In genomic region chr13:33927315-33927714, GRCh38 we compare ENCODE assay signal across 12 cellular contexts.
A peak's percentile ranks its signal among the peaks of the same experiment; 100 is the strongest.
DNase-seq lines count a peak whose midpoint lies in the region; ATAC-seq and TF ChIP-seq lines count a peak whose summit lies in the region.
"Had no signal": no experiment of that assay in that cellular context is flagged by ENCODE, and none has a peak within 500 bp of the region (broad histone marks: within the 10 kb centered on the region; RNA-seq: fewer than 3 reads in every experiment).

No MANE protein-coding gene starts in this region.

- H2AFZ ChIP-seq in mammary epithelial cell (ENCODE audit: low read depth, low read length), result peak overlapping the region; percentile 22

- BruUV-seq in mammary epithelial cell (replicated peaks; lab: Mats Ljungman, UMichigan), result no TSS peak

- peak; percentile 19 for DNase-seq in BJ (ENCODE audit: low read depth)
- DNase-seq in KBM-7, result peak; percentile 2
- DNase-seq in mammary epithelial cell, result peak; percentile 55
- DNase-seq in mucosa of descending colon, result no peak
- DNase-seq in cerebellar nuclear complex (lab: John Stamatoyannopoulos, UW), result no peak
- no peak for DNase-seq in superior temporal gyrus (ENCODE audit: extremely low spot score)
- DNase-seq: CD4-positive, alpha-beta T cell; NCI-H1092 treated with DMSO at 0.1 percent for 48 hours; NCI-H510A treated with DMSO at 0.1 percent for 48 hours had no signal

- H3K9me3 ChIP-seq in mammary epithelial cell (replicated peaks; ENCODE audit: insufficient read depth, low read length) (no peaks in the 10 kb centered on the region), mucosa of descending colon (no peaks in the 10 kb centered on the region)

- no peak overlapping the region for H3K4me2 ChIP-seq in mammary epithelial cell (ENCODE audit: insufficient read depth, low read depth, low read length)

- H3K27ac ChIP-seq in mammary epithelial cell (ENCODE audit: insufficient read depth, low read depth, low read length), result no peak overlapping the region
- H3K27ac ChIP-seq: VCaP had no signal

- no peak overlapping the region for H3K9ac ChIP-seq in mammary epithelial cell (ENCODE audit: insufficient read depth, low read length)

- 50% methylated on average over 1 of the region's 1 CpG for WGBS in mammary epithelial cell (ENCODE audit: low coverage, missing lambda C conversion rate)

- H3K4me1 ChIP-seq in mammary epithelial cell (ENCODE audit: insufficient read depth, low read length) (no peaks in the 10 kb centered on the region), mucosa of descending colon (ENCODE audit: low read depth) (no peaks in the 10 kb centered on the region)

- no peak for TF ChIP-seq CTCF in BJ (IDR thresholded peaks at IDR 0.05; ENCODE audit: insufficient read depth, low read depth, low read length)
- no peak for TF ChIP-seq CTCF in mammary epithelial cell (conservative IDR thresholded peaks at IDR 0.05 in 1 of 2, IDR thresholded peaks at IDR 0.05 in 1 of 2; ENCODE audit: extremely low read depth in 1 of 2, insufficient read depth in 1 of 2, low read depth in 1 of 2, low read length in 2 of 2)
- no peak for TF ChIP-seq CTCF in mucosa of descending colon (IDR thresholded peaks at IDR 0.05)

- in situ Hi-C loops in KBM-7 (cut with MboI; ENCODE audit: low pct_unique_long_range_greater_than_20kb, low sequenced_read_pairs), result no loop called here
- in situ Hi-C loops in mammary epithelial cell (cut with MboI; ENCODE audit: low sequenced_read_pairs in 2 of 2), result loop anchor here (25.0 kb wide), 2 partner anchors 1210 to 1235 kb away; no protein-coding TSS in a partner anchor

- CTCF ChIA-PET in BJ (lab: Yijun Ruan, JAX) (interaction anchor here (0.7 to 1.7 kb wide), 2 partner anchors 150 to 465 kb away, joined by 3 to 9 read pairs; no protein-coding TSS in a partner anchor), mammary epithelial cell (lab: Charles Lee; ENCODE audit: low non-redundant PET) (no interaction called here)

- no peaks in the 10 kb centered on the region for H3K79me2 ChIP-seq in mammary epithelial cell (ENCODE audit: insufficient read depth, low read length)

- H3K4me3 ChIP-seq in BJ (ENCODE audit: low read depth, low read length) (no peak overlapping the region), mammary epithelial cell (replicated peaks in 1 of 3; ENCODE audit: insufficient read depth in 1 of 3, low read depth in 2 of 3, low read length in 3 of 3) (no peak overlapping the region), mucosa of descending colon (no peak overlapping the region)

- dilution Hi-C loops in mammary epithelial cell (cut with HindIII; ENCODE audit: low sequenced_read_pairs), result no loop called here

- intact Hi-C loops in mammary epithelial cell (cut with micrococcal nuclease), result no loop called here
- intact Hi-C loops in mucosa of descending colon (cut with DNase I, micrococcal nuclease), result no loop called here

- peak; percentile 23 for ATAC-seq in mucosa of descending colon
- no peak for ATAC-seq in HG02885 (IDR thresholded peaks at IDR 0.05; ENCODE audit: poor library complexity, unreplicated experiment)
- no peak for ATAC-seq in GM18511 (IDR thresholded peaks at IDR 0.05; ENCODE audit: unreplicated experiment)

- H3K27me3 ChIP-seq in BJ (ENCODE audit: control insufficient read depth, insufficient read depth, low read length), result no peaks in the 10 kb centered on the region
- no peaks in the 10 kb centered on the region for H3K27me3 ChIP-seq in mammary epithelial cell (ENCODE audit: insufficient read depth, low read length)

- no peaks in the 10 kb centered on the region for H4K20me1 ChIP-seq in mammary epithelial cell (ENCODE audit: insufficient read depth, low read length)

- POLR2A ChIA-PET in BJ (lab: Charles Lee), result interaction anchor here (0.7 kb wide), 1 partner anchor 127 kb away, joined by 3 read pairs; no protein-coding TSS in a partner anchor

- H3K36me3 ChIP-seq in BJ (ENCODE audit: control insufficient read depth, insufficient read depth, low read length) (no peaks in the 10 kb centered on the region), mammary epithelial cell (ENCODE audit: insufficient read depth, low read length) (no peaks in the 10 kb centered on the region), mucosa of descending colon (ENCODE audit: low read depth) (no peaks in the 10 kb centered on the region)

Comparison
In these comparisons a context has a peak if more than half of its experiments do, and no peak if none do; other contexts are left out.
1. DNase-seq: peak in BJ (single experiment), KBM-7 (single experiment) and mammary epithelial cell (single experiment); none in mucosa of descending colon (0 of 3), cerebellar nuclear complex (0 of 2) and superior temporal gyrus (single experiment).